Comparison of ENCODE assay signal across 11 cellular contexts in the genomic region with DNA sequence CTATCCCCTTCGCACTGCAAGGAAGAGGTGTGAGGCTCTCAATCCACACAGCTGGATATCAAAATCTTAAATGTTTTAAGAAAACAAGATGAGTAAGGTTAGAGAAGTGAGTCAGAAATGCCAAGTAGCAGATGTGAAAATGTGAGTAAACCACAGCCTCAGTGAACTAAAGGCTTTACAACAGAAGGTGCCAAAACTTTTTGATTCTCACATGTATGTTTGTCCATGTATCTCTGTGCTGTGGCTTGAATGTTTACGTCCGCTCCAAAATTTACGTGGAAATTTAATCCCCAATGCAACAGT.
A peak's percentile ranks its signal among the peaks of the same experiment; 100 is the strongest.
DNase-seq lines count a peak whose midpoint lies in the region; ATAC-seq and TF ChIP-seq lines count a peak whose summit lies in the region.
"Had no signal": no experiment of that assay in that cellular context is flagged by ENCODE, and none has a peak within 500 bp of the region (broad histone marks: within the 10 kb centered on the region; RNA-seq: fewer than 3 reads in every experiment).

No MANE protein-coding gene starts in this region.

- peaks cover 12% of the 10 kb centered on the region for H3K4me1 Mint-ChIP-seq in activated CD8-positive, alpha-beta T cell treated with anti-CD3 and anti-CD28 coated beads for 36 hours (ENCODE audit: low read depth)
- H3K4me1 Mint-ChIP-seq in activated CD8-positive, alpha-beta T cell treated with anti-CD3 and anti-CD28 coated beads, Interleukin-2, amount 10 ng/mL, durations not matched to agents 7 days and 5 days (ENCODE audit: low read depth) = no peaks in the 10 kb centered on the region
- peaks cover 0 to 9% of the 10 kb centered on the region in 2 donors for H3K4me1 Mint-ChIP-seq in stimulated activated naive B cell treated with anti-CD40 and anti-IgM and Interleukin-4, amounts not matched to agents 10 μg/mL and 1 μg/mL and 100 μg/mL, for 72 hours
- H3K4me1 Mint-ChIP-seq: IgD-negative memory B cell had no signal

- H3K9me3 ChIP-seq in HUES48 (ENCODE audit: control insufficient read depth, insufficient read depth, low read length) = peaks cover 4% of the 10 kb centered on the region; the same call in 1 of the 2 replicates
- peaks cover 3% of the 10 kb centered on the region for H3K9me3 ChIP-seq in ectodermal cell (ENCODE audit: control insufficient read depth, low read length)
- H3K9me3 ChIP-seq: prostate gland had no signal

- H3K4me3 ChIP-seq in HUES48 (ENCODE audit: low read depth, low read length) (no peak overlapping the region), ectodermal cell (ENCODE audit: insufficient read depth, low read depth, low read length) (no peak overlapping the region)
- H3K4me3 ChIP-seq: A549, prostate gland had no signal

- peak; percentile 84 for ATAC-seq in activated CD8-positive, alpha-beta T cell treated with anti-CD3 and anti-CD28 coated beads for 36 hours
- ATAC-seq in activated CD8-positive, alpha-beta T cell treated with anti-CD3 and anti-CD28 coated beads, Interleukin-2, amount 10 ng/mL, durations not matched to agents 7 days and 5 days = no peak
- ATAC-seq in stimulated activated naive B cell treated with anti-CD40 and anti-IgM and Interleukin-4, amounts not matched to agents 10 μg/mL and 1 μg/mL and 100 μg/mL, for 72 hours (replicated peaks) = peak; percentile 50 to 63
- no peak for ATAC-seq in GM18502 (IDR thresholded peaks at IDR 0.05; ENCODE audit: poor library complexity, unreplicated experiment)
- ATAC-seq: A549 had no signal

- H3K27me3 ChIP-seq in HUES48 (ENCODE audit: control insufficient read depth, insufficient read depth, low read length) (no peaks in the 10 kb centered on the region), ectodermal cell (ENCODE audit: control insufficient read depth, insufficient read depth, low read length, poor library complexity, severe bottlenecking) (no peaks in the 10 kb centered on the region)

- CTCF ChIA-PET in activated CD8-positive, alpha-beta T cell treated with anti-CD3 and anti-CD28 coated beads for 36 hours (lab: Charles Lee) = interaction anchor here (0.7 kb wide), 1 partner anchor 130 kb away, joined by 3 read pairs; no protein-coding TSS in a partner anchor
- CTCF ChIA-PET in activated CD8-positive, alpha-beta T cell treated with anti-CD3 and anti-CD28 coated beads, Interleukin-2, amount 10 ng/mL, durations not matched to agents 7 days and 5 days (lab: Charles Lee) = no interaction called here

- no peak overlapping the region for H3K9ac ChIP-seq in HUES48 (ENCODE audit: low read depth, low read length)

- H3K27ac ChIP-seq in HUES48 (ENCODE audit: low read depth, low read length) (peak overlapping the region; percentile 98), ectodermal cell (ENCODE audit: insufficient read depth, low read depth, low read length, poor library complexity, severe bottlenecking) (peak overlapping the region; percentile 73)
- H3K27ac ChIP-seq: A549, prostate gland had no signal

- peaks cover 20% of the 10 kb centered on the region for H3K4me1 ChIP-seq in HUES48 (ENCODE audit: control insufficient read depth, insufficient read depth, low read length)
- H3K4me1 ChIP-seq in ectodermal cell (ENCODE audit: control insufficient read depth, insufficient read depth, low read length) = peaks cover 15% of the 10 kb centered on the region
- H3K4me1 ChIP-seq: A549, prostate gland had no signal

- H3K27me3 Mint-ChIP-seq in activated CD8-positive, alpha-beta T cell treated with anti-CD3 and anti-CD28 coated beads for 36 hours = peaks cover 15% of the 10 kb centered on the region
- H3K27me3 Mint-ChIP-seq in activated CD8-positive, alpha-beta T cell treated with anti-CD3 and anti-CD28 coated beads, Interleukin-2, amount 10 ng/mL, durations not matched to agents 7 days and 5 days (ENCODE audit: low read depth) = peaks cover 3% of the 10 kb centered on the region
- peaks cover 5 to 6% of the 10 kb centered on the region in 2 donors for H3K27me3 Mint-ChIP-seq in stimulated activated naive B cell treated with anti-CD40 and anti-IgM and Interleukin-4, amounts not matched to agents 10 μg/mL and 1 μg/mL and 100 μg/mL, for 72 hours

- H3K9me3 Mint-ChIP-seq in activated CD8-positive, alpha-beta T cell treated with anti-CD3 and anti-CD28 coated beads for 36 hours = no peaks in the 10 kb centered on the region
- no peaks in the 10 kb centered on the region for H3K9me3 Mint-ChIP-seq in activated CD8-positive, alpha-beta T cell treated with anti-CD3 and anti-CD28 coated beads, Interleukin-2, amount 10 ng/mL, durations not matched to agents 7 days and 5 days (ENCODE audit: insufficient read depth)
- no peaks in the 10 kb centered on the region for H3K9me3 Mint-ChIP-seq in stimulated activated naive B cell treated with anti-CD40 and anti-IgM and Interleukin-4, amounts not matched to agents 10 μg/mL and 1 μg/mL and 100 μg/mL, for 72 hours

- TF ChIP-seq CTCF in activated CD8-positive, alpha-beta T cell treated with anti-CD3 and anti-CD28 coated beads for 36 hours (IDR thresholded peaks at IDR 0.05) = no peak
- TF ChIP-seq CTCF in GM13977 (IDR thresholded peaks at IDR 0.05; ENCODE audit: extremely low read depth, insufficient read depth, missing control alignments) = no peak

- in situ Hi-C loops in GM13977 (cut with MboI; ENCODE audit: low pct_unique_long_range_greater_than_20kb, low sequenced_read_pairs, unreplicated experiment) = no loop called here

- peak; percentile 6 for DNase-seq in activated CD8-positive, alpha-beta T cell treated with anti-CD3 and anti-CD28 coated beads for 36 hours
- no peak for DNase-seq in activated CD8-positive, alpha-beta T cell treated with anti-CD3 and anti-CD28 coated beads, Interleukin-2, amount 10 ng/mL, durations not matched to agents 7 days and 5 days
- DNase-seq in stimulated activated naive B cell treated with anti-CD40 and anti-IgM and Interleukin-4, amounts not matched to agents 10 μg/mL and 1 μg/mL and 100 μg/mL, for 72 hours = no peak
- no peak for DNase-seq in GM13977 (ENCODE audit: low spot score)
- no peak for DNase-seq in HuH-7.5 (ENCODE audit: low spot score)

- H3K36me3 ChIP-seq in HUES48 (ENCODE audit: control insufficient read depth, insufficient read depth, low read length) = no peaks in the 10 kb centered on the region
- H3K36me3 ChIP-seq in ectodermal cell (ENCODE audit: control insufficient read depth, insufficient read depth, low read length) = no peaks in the 10 kb centered on the region
- H3K36me3 ChIP-seq: prostate gland had no signal

- 68 to 71% methylated on average over 4 of the region's 4 CpGs for WGBS in ectodermal cell, 2 experiments

- H3K27ac Mint-ChIP-seq in activated CD8-positive, alpha-beta T cell treated with anti-CD3 and anti-CD28 coated beads for 36 hours = no peak overlapping the region
- H3K27ac Mint-ChIP-seq in activated CD8-positive, alpha-beta T cell treated with anti-CD3 and anti-CD28 coated beads, Interleukin-2, amount 10 ng/mL, durations not matched to agents 7 days and 5 days = no peak overlapping the region
- no peak overlapping the region for H3K27ac Mint-ChIP-seq in stimulated activated naive B cell treated with anti-CD40 and anti-IgM and Interleukin-4, amounts not matched to agents 10 μg/mL and 1 μg/mL and 100 μg/mL, for 72 hours
- H3K27ac Mint-ChIP-seq: IgD-negative memory B cell had no signal

- intact Hi-C loops in activated CD8-positive, alpha-beta T cell treated with anti-CD3 and anti-CD28 coated beads for 36 hours (cut with micrococcal nuclease) = no loop called here

- POLR2A ChIA-PET in activated CD8-positive, alpha-beta T cell treated with anti-CD3 and anti-CD28 coated beads for 36 hours (lab: Charles Lee) = no interaction called here
- POLR2A ChIA-PET in activated CD8-positive, alpha-beta T cell treated with anti-CD3 and anti-CD28 coated beads, Interleukin-2, amount 10 ng/mL, durations not matched to agents 7 days and 5 days (lab: Charles Lee) = no interaction called here

- H3K4me3 Mint-ChIP-seq in activated CD8-positive, alpha-beta T cell treated with anti-CD3 and anti-CD28 coated beads for 36 hours = no peak overlapping the region
- no peak overlapping the region for H3K4me3 Mint-ChIP-seq in activated CD8-positive, alpha-beta T cell treated with anti-CD3 and anti-CD28 coated beads, Interleukin-2, amount 10 ng/mL, durations not matched to agents 7 days and 5 days
- no peak overlapping the region for H3K4me3 Mint-ChIP-seq in stimulated activated naive B cell treated with anti-CD40 and anti-IgM and Interleukin-4, amounts not matched to agents 10 μg/mL and 1 μg/mL and 100 μg/mL, for 72 hours
- H3K4me3 Mint-ChIP-seq: IgD-negative memory B cell had no signal

- H3K36me3 Mint-ChIP-seq in activated CD8-positive, alpha-beta T cell treated with anti-CD3 and anti-CD28 coated beads for 36 hours (ENCODE audit: low read depth) = no peaks in the 10 kb centered on the region
- no peaks in the 10 kb centered on the region for H3K36me3 Mint-ChIP-seq in activated CD8-positive, alpha-beta T cell treated with anti-CD3 and anti-CD28 coated beads, Interleukin-2, amount 10 ng/mL, durations not matched to agents 7 days and 5 days (ENCODE audit: low read depth)
- no peaks in the 10 kb centered on the region for H3K36me3 Mint-ChIP-seq in stimulated activated naive B cell treated with anti-CD40 and anti-IgM and Interleukin-4, amounts not matched to agents 10 μg/mL and 1 μg/mL and 100 μg/mL, for 72 hours

Comparison
In these comparisons a context has a peak if more than half of its experiments do, and no peak if none do; other contexts are left out.
1. ATAC-seq: peak in activated CD8-positive, alpha-beta T cell treated with anti-CD3 and anti-CD28 coated beads for 36 hours (single experiment) and stimulated activated naive B cell treated with anti-CD40 and anti-IgM and Interleukin-4, amounts not matched to agents 10 μg/mL and 1 μg/mL and 100 μg/mL, for 72 hours (2 of 2); none in activated CD8-positive, alpha-beta T cell treated with anti-CD3 and anti-CD28 coated beads, Interleukin-2, amount 10 ng/mL, durations not matched to agents 7 days and 5 days (single experiment) and GM18502 (single experiment).